ENCODE assay signal across 8 cellular contexts in genomic region chr1:204150702-204151561, GRCh38. TPM values are rescaled to one million over a fixed set of nuclear protein-coding genes. Genes with fewer than 3 reads are reported as not detected.
DNase-seq lines count a peak whose midpoint lies in the region; ATAC-seq and TF ChIP-seq lines count a peak whose summit lies in the region.

No MANE protein-coding gene starts in this region.

- peaks cover 5 to 63% (median 49%) of the 10 kb centered on the region in 4 donors for H3K4me1 ChIP-seq in liver (ENCODE audit: control insufficient read depth in 4 of 4, insufficient read depth in 4 of 4, low read length in 3 of 4)
- H3K4me1 ChIP-seq in thymus (ENCODE audit: control insufficient read depth, insufficient read depth, low read length): peaks cover 2% of the 10 kb centered on the region

- H3K4me1 Mint-ChIP-seq in T-helper 1 cell treated with Interleukin-12 subunit alpha and Interleukin-12 subunit beta and Interleukin-4 antibody, amounts not matched to agents 30 μg/mL and 1 μg/mL, for 36 hours (ENCODE audit: low read depth): no peaks in the 10 kb centered on the region

- no peak overlapping the region for H3K9ac ChIP-seq in liver (ENCODE audit: low read depth in 1 of 2, low read length in 2 of 2)

- no peak overlapping the region for H3K27ac ChIP-seq in brain microvascular endothelial cell
- peak overlapping the region; percentile 28 to 77 for H3K27ac ChIP-seq in liver (ENCODE audit: low read depth in 1 of 2, low read length in 2 of 2)
- no peak overlapping the region for H3K27ac ChIP-seq in thymus (ENCODE audit: low read depth)

- no peak for TF ChIP-seq RAD21 in liver (IDR thresholded peaks at IDR 0.05)

- H3K9me3 ChIP-seq in liver (ENCODE audit: control insufficient read depth in 4 of 4, low read length in 3 of 4): no peaks in the 10 kb centered on the region
- H3K9me3 ChIP-seq in thymus (ENCODE audit: control insufficient read depth): no peaks in the 10 kb centered on the region

- TF ChIP-seq CTCF in brain microvascular endothelial cell (IDR thresholded peaks at IDR 0.05; ENCODE audit: low read depth, low read length, missing control alignments): no peak
- TF ChIP-seq CTCF in liver (IDR thresholded peaks at IDR 0.05; ENCODE audit: low read depth, low read length, missing input control): no peak

- in situ Hi-C loops in brain microvascular endothelial cell (cut with HindIII; ENCODE audit: low pct_ligation_motif_present, low sequenced_read_pairs): loop anchor here (25.0 kb wide), 1 partner anchor 211 kb away; the partner anchor contains the start of gene PLEKHA6

- H3K27me3 ChIP-seq in brain microvascular endothelial cell (replicated peaks): no peaks in the 10 kb centered on the region
- no peaks in the 10 kb centered on the region for H3K27me3 ChIP-seq in liver (ENCODE audit: control insufficient read depth in 4 of 4, insufficient read depth in 4 of 4, low read length in 3 of 4)
- H3K27me3 ChIP-seq in thymus (ENCODE audit: control insufficient read depth, insufficient read depth): peaks cover 11% of the 10 kb centered on the region

- H3K4me3 Mint-ChIP-seq in T-helper 1 cell treated with Interleukin-12 subunit alpha and Interleukin-12 subunit beta and Interleukin-4 antibody, amounts not matched to agents 30 μg/mL and 1 μg/mL, for 36 hours: peak overlapping the region; percentile 62

- no peaks in the 10 kb centered on the region for H3K36me3 Mint-ChIP-seq in T-helper 1 cell treated with Interleukin-12 subunit alpha and Interleukin-12 subunit beta and Interleukin-4 antibody, amounts not matched to agents 30 μg/mL and 1 μg/mL, for 36 hours (ENCODE audit: low read depth)

- DNase-seq in T-helper 1 cell: no peak
- DNase-seq in brain microvascular endothelial cell: no peak

- WGBS in liver: 18% methylated on average over 33 of the region's 33 CpGs
- 52% methylated on average over 33 of the region's 33 CpGs for WGBS in thymus

- no peaks in the 10 kb centered on the region for H3K9me3 Mint-ChIP-seq in T-helper 1 cell treated with Interleukin-12 subunit alpha and Interleukin-12 subunit beta and Interleukin-4 antibody, amounts not matched to agents 30 μg/mL and 1 μg/mL, for 36 hours

- ATAC-seq in GM18873 (IDR thresholded peaks at IDR 0.05; ENCODE audit: low FRiP score, unreplicated experiment) (no peak), GM21619 (IDR thresholded peaks at IDR 0.05; ENCODE audit: unreplicated experiment) (no peak), GM18519 (IDR thresholded peaks at IDR 0.05; ENCODE audit: low FRiP score, unreplicated experiment) (no peak)

- peaks cover 43% of the 10 kb centered on the region for H3K27me3 Mint-ChIP-seq in T-helper 1 cell treated with Interleukin-12 subunit alpha and Interleukin-12 subunit beta and Interleukin-4 antibody, amounts not matched to agents 30 μg/mL and 1 μg/mL, for 36 hours (ENCODE audit: low read depth)

- no peaks in the 10 kb centered on the region for H3K36me3 ChIP-seq in brain microvascular endothelial cell (replicated peaks)
- no peaks in the 10 kb centered on the region for H3K36me3 ChIP-seq in liver (ENCODE audit: control insufficient read depth in 4 of 4, insufficient read depth in 3 of 4, low read depth in 1 of 4, low read length in 3 of 4)
- no peaks in the 10 kb centered on the region for H3K36me3 ChIP-seq in thymus (ENCODE audit: control insufficient read depth, insufficient read depth)

- H3K27ac Mint-ChIP-seq in T-helper 1 cell treated with Interleukin-12 subunit alpha and Interleukin-12 subunit beta and Interleukin-4 antibody, amounts not matched to agents 30 μg/mL and 1 μg/mL, for 36 hours: no peak overlapping the region

- H3K4me3 ChIP-seq in brain microvascular endothelial cell (ENCODE audit: low read depth, low read length): peak overlapping the region; percentile 59
- H3K4me3 ChIP-seq in liver (ENCODE audit: low read depth in 1 of 3, low read length in 3 of 3): peak overlapping the region; percentile 50 to 71 (median 57)
- peak overlapping the region; percentile 61 for H3K4me3 ChIP-seq in thymus (ENCODE audit: low read length)

TF ChIP-seq in liver, 16 proteins besides CTCF, POLR2A, EP300 and RAD21:
- no peak for TF ChIP-seq NR2F2 (IDR thresholded peaks at IDR 0.05)
- TF ChIP-seq MAX (IDR thresholded peaks at IDR 0.05): no peak
- no peak for TF ChIP-seq HNF4G (IDR thresholded peaks at IDR 0.05)
- no peak for TF ChIP-seq SP1 (IDR thresholded peaks at IDR 0.05)
- TF ChIP-seq GABPA (IDR thresholded peaks at IDR 0.05 in 1 of 2, conservative IDR thresholded peaks at IDR 0.05 in 1 of 2): no peak
- TF ChIP-seq ATF3 (IDR thresholded peaks at IDR 0.05): no peak
- TF ChIP-seq YY1 (IDR thresholded peaks at IDR 0.05): peak; percentile 32
- no peak for TF ChIP-seq FOXA2 (IDR thresholded peaks at IDR 0.05)
- TF ChIP-seq JUND (IDR thresholded peaks at IDR 0.05): no peak
- no peak for TF ChIP-seq FOXA1 (IDR thresholded peaks at IDR 0.05)
- no peak for TF ChIP-seq ZBTB33 (IDR thresholded peaks at IDR 0.05)
- no peak for TF ChIP-seq TAF1 (conservative IDR thresholded peaks at IDR 0.05)
- no peak for TF ChIP-seq RXRA (IDR thresholded peaks at IDR 0.05)
- TF ChIP-seq HNF4A (conservative IDR thresholded peaks at IDR 0.05): no peak
- TF ChIP-seq REST (IDR thresholded peaks at IDR 0.05): peak; percentile 4
- no peak for TF ChIP-seq EGR1 (IDR thresholded peaks at IDR 0.05; ENCODE audit: low read depth in 2 of 2)

RNA-seq across cellular contexts. Expression of gene ETNK2, which starts 0.9 kb away (rescaled TPM):
- 100 to 1,000 TPM in 1 of 2 donors, 10 to 100 TPM in 1; 24.5 to 119 TPM for total RNA-seq in liver
- polyA plus RNA-seq in liver (10 to 100 TPM; 66.6 to 91.0 TPM), thymus (9.8 TPM)

RNA-seq across cellular contexts. Expression of gene REN, which starts 15.2 kb away (rescaled TPM):
- under 1 TPM; 0.05 to 0.25 TPM for total RNA-seq in liver
- polyA plus RNA-seq in liver (under 1 TPM in 1 of 2 donors, not detected in 1; 0.15 TPM), thymus (1.9 TPM)

RNA-seq across cellular contexts. Expression of gene KISS1, which starts 45.4 kb away (rescaled TPM):
- total RNA-seq in liver: under 1 TPM in 1 of 2 donors, not detected in 1; 0.50 TPM
- 1 to 10 TPM in 1 of 2 donors, not detected in 1; 1.4 TPM for polyA plus RNA-seq in liver
- polyA plus RNA-seq in thymus: 4.3 TPM

Comparison
In these comparisons a context has a peak if more than half of its experiments do, and no peak if none do; other contexts are left out.
1. H3K27ac ChIP-seq: peak in liver (2 of 2); none in brain microvascular endothelial cell (single experiment) and thymus (single experiment).
2. Peak in every context shown above with its lines, with median percentiles within 50 percentile points of each other: H3K4me3 ChIP-seq.